ENCODE assay signal across 8 cellular contexts in genomic region chr3:192444096-192444790, GRCh38.
DNase-seq lines count a peak whose midpoint lies in the region; ATAC-seq and TF ChIP-seq lines count a peak whose summit lies in the region.

No MANE protein-coding gene starts in this region.

- H3K27me3 ChIP-seq in GM23338 (ENCODE audit: insufficient read depth): no peaks in the 10 kb centered on the region
- peaks cover 64% of the 10 kb centered on the region for H3K27me3 ChIP-seq in PC-3 (ENCODE audit: low read length)

- H3K79me2 ChIP-seq in GM23338 (replicated peaks; ENCODE audit: insufficient read depth) (no peaks in the 10 kb centered on the region), PC-3 (ENCODE audit: low read length) (no peaks in the 10 kb centered on the region)

- H3F3A ChIP-seq in GM23338 (replicated peaks; ENCODE audit: low read depth) (no peaks in the 10 kb centered on the region), PC-3 (ENCODE audit: low read length, unreplicated experiment) (no peaks in the 10 kb centered on the region)

- H3K36me3 Mint-ChIP-seq in GM23338 (ENCODE audit: low read depth) (no peaks in the 10 kb centered on the region), osteocyte (ENCODE audit: unreplicated experiment) (no peaks in the 10 kb centered on the region)

- H3K4me3 ChIP-seq in GM12864 (ENCODE audit: low read depth, low read length) (no peak overlapping the region), GM23338 (no peak overlapping the region), PC-3 (ENCODE audit: low read length) (no peak overlapping the region)
- no peak overlapping the region for H3K4me3 ChIP-seq in Jurkat, Clone E6-1 (ENCODE audit: low read length)

- H3K27ac Mint-ChIP-seq in GM23338: peak overlapping the region; percentile 42
- H3K27ac Mint-ChIP-seq in osteocyte (ENCODE audit: unreplicated experiment): no peak overlapping the region

- no peaks in the 10 kb centered on the region for H3K9me3 ChIP-seq in PC-3 (ENCODE audit: low read length)

- ATAC-seq in GM23338 (peak; percentile 96), PC-3 (peak; percentile 92)

- H3K27ac ChIP-seq in GM23338 (ENCODE audit: low read depth) (no peak overlapping the region), PC-3 (ENCODE audit: low read length) (no peak overlapping the region)

- peaks cover 25% of the 10 kb centered on the region for H3K4me1 Mint-ChIP-seq in GM23338
- H3K4me1 Mint-ChIP-seq in osteocyte (ENCODE audit: unreplicated experiment): no peaks in the 10 kb centered on the region

- H4K20me1 ChIP-seq in GM23338 (replicated peaks; ENCODE audit: insufficient read depth): no peaks in the 10 kb centered on the region
- H4K20me1 ChIP-seq in PC-3 (ENCODE audit: low read length): no peaks in the 10 kb centered on the region

- TF ChIP-seq CTCF in GM12864 (IDR thresholded peaks at IDR 0.05; ENCODE audit: low read depth, low read length, missing control alignments) (peak; percentile 96), GM23338 (conservative IDR thresholded peaks at IDR 0.05; ENCODE audit: low read depth in 2 of 2) (peak; percentile 100), PC-3 (conservative IDR thresholded peaks at IDR 0.05; ENCODE audit: low read depth, low read length) (peak; percentile 98), osteocyte (IDR thresholded peaks at IDR 0.05) (peak; percentile 98)

- CTCF ChIA-PET in PC-3 (lab: Charles Lee): interaction anchor here (0.5 to 1.1 kb wide), 7 partner anchors 10 to 983 kb away, joined by 3 to 5 read pairs (median 3); no protein-coding TSS in a partner anchor

- POLR2A ChIA-PET in PC-3 (lab: Charles Lee; ENCODE audit: unreplicated experiment): no interaction called here

- H3K4me1 ChIP-seq in GM23338 (ENCODE audit: insufficient read depth): 0 out of 2 replicates have a peak, but pooled peaks cover 4% of the 10 kb centered on the region
- H3K4me1 ChIP-seq in PC-3 (ENCODE audit: insufficient read depth, low read length): no peaks in the 10 kb centered on the region

- no peak overlapping the region for H3K4me2 ChIP-seq in GM23338
- no peak overlapping the region for H3K4me2 ChIP-seq in PC-3 (ENCODE audit: low read length)

- H3K9me2 ChIP-seq in GM23338 (ENCODE audit: insufficient read depth): no peaks in the 10 kb centered on the region
- no peaks in the 10 kb centered on the region for H3K9me2 ChIP-seq in PC-3 (replicated peaks; ENCODE audit: low read length)

- H3K36me3 ChIP-seq in GM23338 (ENCODE audit: insufficient read depth): no peaks in the 10 kb centered on the region
- H3K36me3 ChIP-seq in PC-3 (ENCODE audit: low read depth, low read length): no peaks in the 10 kb centered on the region

- H3K9ac ChIP-seq in PC-3 (ENCODE audit: low read length): no peak overlapping the region

- H3K27me3 Mint-ChIP-seq in GM23338 (ENCODE audit: insufficient read depth, low read depth, poor library complexity): peaks cover 3% of the 10 kb centered on the region
- H3K27me3 Mint-ChIP-seq in osteocyte (ENCODE audit: unreplicated experiment): peaks cover 29% of the 10 kb centered on the region

- DNase-seq in GM12864 (ENCODE audit: low read depth): peak; percentile 19
- DNase-seq in GM23338 (ENCODE audit: low spot score): peak; percentile 74
- DNase-seq in Jurkat, Clone E6-1 (ENCODE audit: low read depth, low spot score): peak; percentile 26
- DNase-seq in PC-3: peak; percentile 80
- peak; percentile 13 for DNase-seq in activated T-helper 9 cell treated with anti-CD3 and anti-CD28 coated beads, Interleukin-2, amount 50 U/mL, for 16 hours (ENCODE audit: low read depth)
- DNase-seq in globus pallidus (ENCODE audit: low spot score): peak; percentile 74
- peak; percentile 89 for DNase-seq in osteocyte (ENCODE audit: extremely low spot score, unreplicated experiment)
- no peak for DNase-seq in GF-D8 (lab: John Stamatoyannopoulos, UW)

- H3K4me3 Mint-ChIP-seq in GM23338: no peak overlapping the region
- H3K4me3 Mint-ChIP-seq in osteocyte (ENCODE audit: unreplicated experiment): no peak overlapping the region

- no peaks in the 10 kb centered on the region; the same call in 2 of the 3 replicates for H3K9me3 Mint-ChIP-seq in GM23338
- H3K9me3 Mint-ChIP-seq in osteocyte (ENCODE audit: unreplicated experiment): no peaks in the 10 kb centered on the region

- no TSS peak for BruUV-seq in PC-3 (replicated peaks; lab: Mats Ljungman, UMichigan)

- intact Hi-C loops in PC-3 (cut with micrococcal nuclease): loop anchor here (1.0 to 10.0 kb wide), 7 partner anchors 256 to 1743 kb away; no protein-coding TSS in a partner anchor

- no peak overlapping the region for H2AFZ ChIP-seq in GM23338
- no peak overlapping the region for H2AFZ ChIP-seq in PC-3 (ENCODE audit: low read length)

TF ChIP-seq in GM23338, 12 proteins besides CTCF, POLR2A, EP300 and RAD21:
- TF ChIP-seq POLR2AphosphoS5 (IDR thresholded peaks at IDR 0.05; ENCODE audit: low read depth) (no peak), CREB1 (CRISPR knock-in tag; IDR thresholded peaks at IDR 0.05; ENCODE audit: low read depth) (peak; percentile 12; the same call in 1 of the 2 replicates)
